In the genomic region with DNA sequence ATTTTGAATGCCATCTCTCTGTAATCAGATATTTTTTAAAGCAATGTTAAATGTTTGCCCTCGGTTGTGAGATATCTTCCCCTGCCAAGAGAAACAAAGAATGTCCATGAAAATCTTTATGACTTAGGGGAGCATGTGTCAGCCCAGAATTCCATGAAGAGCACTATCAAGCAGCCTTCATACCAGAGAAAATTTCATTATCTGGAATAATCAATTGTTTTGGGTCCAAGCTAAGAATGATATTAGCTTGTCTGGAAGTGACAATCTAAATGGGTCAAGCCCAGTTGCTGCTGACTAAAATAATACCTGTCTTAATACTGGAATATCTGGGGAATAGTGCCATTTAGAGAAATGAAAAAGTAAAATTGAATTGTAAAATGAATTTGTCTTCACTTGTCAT, we compare ENCODE assay signal across 18 cellular contexts.
"Had no signal": no experiment of that assay in that cellular context is flagged by ENCODE, and none has a peak within 500 bp of the region (broad histone marks: within the 10 kb centered on the region; RNA-seq: fewer than 3 reads in every experiment).

No MANE protein-coding gene starts in this region.

- H3K27ac ChIP-seq: RWPE1 had no signal

- DNase-seq: IMR-90, Karpas-422, KG1, MM.1S, NCI-H1092 treated with DMSO at 0.1 percent for 48 hours, NCI-H1436, NCI-H187, NCI-H2029, NCI-H2081 treated with DMSO at 0.1 percent for 48 hours, NCI-H2171, NCI-H226, NCI-H446, NCI-H510A, NCI-H524 treated with DMSO at 0.1 percent for 48 hours, NCI-H69, NCI-H774 had no signal

- ATAC-seq: HepG2 had no signal
